1 cellular context compared by ENCODE assay signal in the genomic region with DNA sequence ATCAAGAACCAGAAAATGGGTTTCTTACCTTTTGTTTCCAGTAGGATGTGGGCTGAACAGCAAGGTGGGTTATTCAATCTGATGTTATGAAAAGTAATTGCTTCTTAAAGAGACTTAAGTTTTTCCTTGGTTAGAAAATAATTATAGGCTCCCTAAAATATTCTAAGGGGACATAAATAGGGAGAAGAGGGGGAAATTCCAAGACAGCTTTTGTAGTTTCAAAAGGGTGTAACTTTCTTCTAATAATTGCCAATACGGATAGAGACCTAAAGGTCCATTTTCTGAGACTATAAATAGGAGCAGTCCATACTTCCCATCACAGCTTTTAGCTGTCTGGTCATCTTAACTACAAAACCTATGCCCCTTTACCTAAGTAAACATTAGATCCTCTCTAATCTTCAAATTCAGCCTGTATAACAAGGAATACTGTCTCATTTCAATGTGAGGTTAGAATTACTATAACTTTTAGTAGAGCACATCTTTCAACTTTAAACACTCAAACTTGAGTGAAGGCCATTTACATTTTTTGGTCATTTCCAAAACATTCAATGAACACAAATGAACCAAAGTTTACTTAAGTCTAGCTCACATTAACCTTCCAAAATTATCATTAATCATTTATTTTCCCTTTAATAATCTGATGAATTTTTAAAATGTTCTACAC.
TF ChIP-seq lines count a peak whose summit lies in the region.

No MANE protein-coding gene starts in this region.

TF ChIP-seq in WTC11, 78 proteins besides CTCF, POLR2A, EP300 and RAD21:
- TF ChIP-seq EMX1 (CRISPR knock-in tag; IDR thresholded peaks at IDR 0.05) (no peak), NFATC4 (CRISPR knock-in tag; IDR thresholded peaks at IDR 0.05) (peak; percentile 76), ZNF416 (CRISPR knock-in tag; IDR thresholded peaks at IDR 0.05) (peak; percentile 66; the same call in 1 of the 2 replicates), ZNF671 (CRISPR knock-in tag; IDR thresholded peaks at IDR 0.05) (0 out of 2 replicates have a peak, but pooled peaks have one; percentile 30)
TF ChIP-seq in WTC11: peak in this region for 3.
